1 cellular context compared by ENCODE assay signal in the genomic region with DNA sequence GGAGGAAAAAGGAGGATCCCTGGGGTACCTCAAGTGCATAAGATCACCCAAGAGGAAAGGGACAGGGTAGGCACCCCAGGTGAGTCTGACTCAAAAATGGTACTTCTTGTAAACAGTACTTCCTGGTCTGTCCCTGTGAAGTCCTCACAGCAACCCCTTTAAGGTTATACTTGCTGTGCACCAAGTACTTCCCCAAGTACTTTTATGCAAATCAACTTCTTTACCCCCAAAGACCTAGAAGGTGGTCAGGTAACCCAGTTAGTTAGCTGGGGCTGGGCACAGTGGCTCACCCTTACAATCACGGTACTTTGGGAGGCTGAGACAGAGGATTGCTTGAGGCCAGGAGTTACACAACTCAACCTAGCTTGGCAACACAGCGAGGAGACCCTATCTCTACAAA.
TF ChIP-seq lines count a peak whose summit lies in the region.

No MANE protein-coding gene starts in this region.

TF ChIP-seq in A549, 52 proteins besides CTCF, POLR2A, EP300 and RAD21 (continued from another document):
- TF ChIP-seq CEBPB (IDR thresholded peaks at IDR 0.05): no peak
- TF ChIP-seq MAFK (IDR thresholded peaks at IDR 0.05; ENCODE audit: partially characterized antibody): no peak
